14 cellular contexts compared by ENCODE assay signal in the genomic region with DNA sequence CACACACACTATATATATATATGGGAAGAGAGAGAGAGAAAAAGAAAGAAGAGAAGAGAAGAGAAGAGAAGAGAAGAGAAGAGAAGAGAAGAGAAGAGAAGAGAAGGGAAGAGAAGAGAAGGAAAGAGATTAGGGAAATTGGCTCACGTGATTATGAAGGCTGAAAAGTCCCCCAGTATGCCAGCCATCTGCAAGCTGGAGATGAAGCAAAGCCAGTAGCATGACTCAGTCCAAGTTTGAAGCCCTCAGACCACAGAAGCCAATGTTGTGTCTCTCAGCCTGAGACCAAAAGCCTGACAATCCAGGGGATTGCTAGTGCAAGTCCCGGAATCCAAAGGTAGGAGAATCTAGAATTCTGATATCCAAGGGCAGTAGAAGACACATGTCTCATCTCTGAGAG.
DNase-seq lines count a peak whose midpoint lies in the region; ATAC-seq and TF ChIP-seq lines count a peak whose summit lies in the region.
"Had no signal": no experiment of that assay in that cellular context is flagged by ENCODE, and none has a peak within 500 bp of the region (broad histone marks: within the 10 kb centered on the region; RNA-seq: fewer than 3 reads in every experiment).

No MANE protein-coding gene starts in this region.

- H3K27me3 ChIP-seq in H7 (ENCODE audit: control insufficient read depth, insufficient read depth, low read length) = no peaks in the 10 kb centered on the region
- H3K27me3 ChIP-seq: BLaER1 treated with 17β-estradiol and CSF1 and Interleukin-3, amounts not matched to agents 10 nM and 100 nM; neural progenitor cell had no signal

- H3K36me3 ChIP-seq in H7 (replicated peaks; ENCODE audit: control insufficient read depth, insufficient read depth, low read length) = no peaks in the 10 kb centered on the region
- H3K36me3 ChIP-seq: BLaER1 treated with 17β-estradiol and CSF1 and Interleukin-3, amounts not matched to agents 10 nM and 100 nM; neural progenitor cell had no signal

- H3K4me3 ChIP-seq in astrocyte of the spinal cord (ENCODE audit: low read depth, low read length) (no peak overlapping the region), H7 (ENCODE audit: insufficient read depth, low read depth, low read length) (no peak overlapping the region)
- H3K4me3 ChIP-seq: BLaER1 treated with 17β-estradiol and CSF1 and Interleukin-3, amounts not matched to agents 10 nM and 100 nM; neural progenitor cell had no signal

- no peak for TF ChIP-seq CTCF in astrocyte of the spinal cord (IDR thresholded peaks at IDR 0.05; ENCODE audit: low read depth, low read length)

- ATAC-seq in GM18861 (IDR thresholded peaks at IDR 0.05; ENCODE audit: unreplicated experiment) = no peak

- in situ Hi-C loops in astrocyte of the spinal cord (cut with HindIII; ENCODE audit: low sequenced_read_pairs) = no loop called here

- peak; percentile 70 for DNase-seq in EH (ENCODE audit: low read depth)
- DNase-seq in LHCN-M2 (ENCODE audit: low read depth) = peak; percentile 85
- DNase-seq in astrocyte of the spinal cord (ENCODE audit: low read depth, low spot score) = peak; percentile 72
- peak; percentile 89 for DNase-seq in myocyte (ENCODE audit: low read depth)
- no peak for DNase-seq in H7
- DNase-seq in HPDE6-E6E7 (ENCODE audit: extremely low spot score) = no peak
- DNase-seq: DMS153; immature natural killer cell; mesendoderm; SK-N-SH; stimulated activated CD4-positive, alpha-beta T cell treated with anti-CD3 and anti-CD28 coated beads, Interleukin-1b, Interleukin-23, amount 100 ng/mL, for 48 hours had no signal

Comparison
In these comparisons a context has a peak if more than half of its experiments do, and no peak if none do; other contexts are left out.
1. DNase-seq: peak in EH (single experiment), LHCN-M2 (single experiment), astrocyte of the spinal cord (single experiment) and myocyte (single experiment); none in H7 (single experiment) and HPDE6-E6E7 (single experiment).